ENCODE assay signal across 23 cellular contexts in genomic region chr1:183246436-183246835, GRCh38.
"Had no signal": no experiment of that assay in that cellular context is flagged by ENCODE, and none has a peak within 500 bp of the region (broad histone marks: within the 10 kb centered on the region; RNA-seq: fewer than 3 reads in every experiment).

No MANE protein-coding gene starts in this region.

- H3K4me3 ChIP-seq: left lung, right lobe of liver, skin epidermis, thoracic aorta had no signal

- FAIRE-seq: endothelial cell of umbilical vein, frontal cortex, islet of Langerhans, urothelium cell line had no signal

- ATAC-seq: esophagus mucosa; left lung; stimulated activated naive CD8-positive, alpha-beta T cell treated with anti-CD3 and anti-CD28 coated beads, Interleukin-15, Interleukin-2, amounts not matched to agents 100 U/mL and 50 U/mL, for 24 hours had no signal

- DNase-seq: activated CD4-positive, alpha-beta memory T cell treated with anti-CD3 and anti-CD28 coated beads, Interleukin-2, amount 10 ng/mL, durations not matched to agents 7 days and 5 days; activated CD4-positive, alpha-beta T cell treated with anti-CD3 and anti-CD28 coated beads, Interleukin-2, amount 10 ng/mL, durations not matched to agents 7 days and 5 days; activated CD4-positive, CD25-positive, alpha-beta regulatory T cell treated with anti-CD3 and anti-CD28 coated beads, Interleukin-2, amount 50 U/mL, for 72 hours; activated CD8-positive, alpha-beta memory T cell treated with anti-CD3 and anti-CD28 coated beads, Interleukin-2, amount 50 U/mL, for 48 hours; activated gamma-delta T cell treated with Interleukin-2 at 50 U/mL for 16 hours; activated naive CD4-positive, alpha-beta T cell treated with anti-CD3 and anti-CD28 coated beads, Interleukin-2, amount 50 U/mL, for 16 hours; activated T-cell treated with anti-CD3 and anti-CD28 coated beads, Interleukin-2, amount 50 U/mL, for 24 hours; amygdala; caudate nucleus; left lung; right lobe of liver; stimulated activated CD4-positive, alpha-beta T cell treated with anti-CD3 and anti-CD28 coated beads, Interleukin-12 subunit alpha, Interleukin-12 subunit beta, amount 100 ng/mL, for 4 hours; stimulated activated CD4-positive, alpha-beta T cell treated with anti-CD3 and anti-CD28 coated beads, Interleukin-4, amount 100 ng/mL, for 1 hour; stimulated activated naive CD8-positive, alpha-beta T cell treated with anti-CD3 and anti-CD28 coated beads, Interleukin-15, Interleukin-2, amounts not matched to agents 100 U/mL and 50 U/mL, for 24 hours; T1000; trophoblast cell had no signal
